ENCODE assay signal across 2 cellular contexts in genomic region chr3:33749546-33750215, GRCh38.
A peak's percentile ranks its signal among the peaks of the same experiment; 100 is the strongest.
TF ChIP-seq lines count a peak whose summit lies in the region.

No MANE protein-coding gene starts in this region.

TF ChIP-seq in IMR-90, 13 proteins besides CTCF, POLR2A, EP300 and RAD21 (continued from another document):
- TF ChIP-seq BHLHE40 (IDR thresholded peaks at IDR 0.05; ENCODE audit: low read depth, low read length) (no peak), MAFK (IDR thresholded peaks at IDR 0.05; ENCODE audit: low read depth, low read length) (peak; percentile 77), NFE2L2 (IDR thresholded peaks at IDR 0.05; ENCODE audit: low read depth, low read length) (peak; percentile 93), CEBPB (IDR thresholded peaks at IDR 0.05; ENCODE audit: low read depth, low read length) (peak; percentile 42; the same call in 1 of the 2 replicates)

TF ChIP-seq in SK-N-SH treated with all-trans-retinoic acid at 6 μM for 48 hours, 23 proteins besides CTCF, POLR2A, EP300 and RAD21 (continued from another document):
- TF ChIP-seq TSHZ2 (CRISPR knock-in tag; IDR thresholded peaks at IDR 0.05) (no peak), GLIS3 (CRISPR knock-in tag; IDR thresholded peaks at IDR 0.05) (no peak), ZFP3 (CRISPR knock-in tag; IDR thresholded peaks at IDR 0.05) (no peak), ZFP30 (CRISPR knock-in tag; IDR thresholded peaks at IDR 0.05) (no peak), ZNF70 (CRISPR knock-in tag; IDR thresholded peaks at IDR 0.05) (no peak), ZC3H10 (CRISPR knock-in tag; IDR thresholded peaks at IDR 0.05) (no peak)
